ENCODE assay signal across 1 cellular context in the genomic region with DNA sequence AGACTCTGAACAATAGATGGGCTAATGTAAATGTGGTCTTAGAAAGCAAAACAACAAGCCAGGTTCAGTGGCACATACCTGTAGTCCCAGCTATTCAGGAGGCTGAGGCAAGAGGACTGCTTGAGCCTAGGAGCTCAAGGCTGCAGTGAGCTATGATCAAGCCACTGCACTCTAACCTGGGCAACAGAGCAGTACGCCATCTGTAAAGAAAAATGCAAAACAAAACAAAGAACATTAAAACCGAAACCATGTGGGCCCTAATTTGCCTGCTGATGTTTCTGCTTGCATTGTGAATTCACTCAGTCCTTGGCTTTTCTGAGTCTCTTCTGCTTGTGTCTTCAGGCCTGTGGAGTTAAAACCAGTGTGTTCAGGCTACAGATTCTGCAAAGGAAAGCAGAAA.
TF ChIP-seq lines count a peak whose summit lies in the region.

No MANE protein-coding gene starts in this region.

TF ChIP-seq in HepG2, 621 proteins besides CTCF, POLR2A, EP300 and RAD21 (continued from another document):
- TF ChIP-seq ZNF557 (CRISPR knock-in tag; IDR thresholded peaks at IDR 0.05) (no peak), ZC3H13 (CRISPR knock-in tag; IDR thresholded peaks at IDR 0.05) (no peak)
